11 cellular contexts compared by ENCODE assay signal in the genomic region with DNA sequence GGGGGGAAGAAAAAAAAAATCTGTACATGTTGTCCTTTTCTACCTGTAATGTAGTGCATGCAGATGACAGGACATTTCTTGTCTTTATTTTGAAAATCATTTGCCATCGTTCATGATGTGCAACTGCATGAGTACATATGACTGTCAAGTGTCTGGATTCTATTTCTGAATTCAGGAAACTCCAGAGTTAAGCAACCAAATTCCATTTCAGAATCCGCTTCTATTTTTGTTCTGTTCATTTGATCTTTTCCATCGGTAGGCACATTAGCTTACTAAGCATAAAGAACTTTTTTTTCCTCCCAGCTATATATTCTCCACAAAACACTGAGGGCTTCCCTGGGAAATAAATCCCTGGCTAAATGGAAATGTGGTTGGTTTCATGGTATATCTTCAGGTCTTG.
DNase-seq lines count a peak whose midpoint lies in the region; ATAC-seq lines count a peak whose summit lies in the region.
"Had no signal": no experiment of that assay in that cellular context is flagged by ENCODE, and none has a peak within 500 bp of the region (broad histone marks: within the 10 kb centered on the region; RNA-seq: fewer than 3 reads in every experiment).

No MANE protein-coding gene starts in this region.

- H3K36me3 Mint-ChIP-seq in activated T-helper 2 cell treated with anti-CD3 and anti-CD28 coated beads, Interferon-gamma antibody, Interleukin-2, Interleukin-4, amounts not matched to agents 10 μg/mL and 5 μg/mL and 100 μg/mL, durations not matched to agents 14 hours and 24 hours and 36 hours (ENCODE audit: low read depth) = no peaks in the 10 kb centered on the region

- peaks cover 11 to 19% of the 10 kb centered on the region in 2 donors for H3K4me1 ChIP-seq in aorta (ENCODE audit: control insufficient read depth in 1 of 2, insufficient read depth in 2 of 2, low read length in 2 of 2)

- H3K9me3 Mint-ChIP-seq in activated T-helper 2 cell treated with anti-CD3 and anti-CD28 coated beads, Interferon-gamma antibody, Interleukin-2, Interleukin-4, amounts not matched to agents 10 μg/mL and 5 μg/mL and 100 μg/mL, durations not matched to agents 14 hours and 24 hours and 36 hours = no peaks in the 10 kb centered on the region
- H3K9me3 Mint-ChIP-seq: activated B cell treated with CpG ODN at 0.5 μM for 24 hours had no signal

- WGBS in aorta, 2 donors = 3 to 4% methylated on average over 3 of the region's 3 CpGs

- no peaks in the 10 kb centered on the region for H3K4me1 Mint-ChIP-seq in activated T-helper 2 cell treated with anti-CD3 and anti-CD28 coated beads, Interferon-gamma antibody, Interleukin-2, Interleukin-4, amounts not matched to agents 10 μg/mL and 5 μg/mL and 100 μg/mL, durations not matched to agents 14 hours and 24 hours and 36 hours (ENCODE audit: low read depth)
- H3K4me1 Mint-ChIP-seq: activated B cell treated with CpG ODN at 0.5 μM for 24 hours had no signal

- peak; percentile 50 for ATAC-seq in Right ventricle myocardium superior (ENCODE audit: poor library complexity)
- no peak for ATAC-seq in aorta (ENCODE audit: low FRiP score)

- DNase-seq in Right ventricle myocardium superior (no peak), cardiac septum (ENCODE audit: low spot score) (no peak), fibroblast of gingiva (ENCODE audit: low read depth) (peak; percentile 86), myocyte (ENCODE audit: low read depth) (peak; percentile 51), aorta (no peak), NCI-H2029 (lab: John Stamatoyannopoulos, UW) (no peak), NCI-H1092 (lab: John Stamatoyannopoulos, UW) (no peak)
- DNase-seq in activated T-helper 2 cell treated with anti-CD3 and anti-CD28 coated beads, Interferon-gamma antibody, Interleukin-2, Interleukin-4, amounts not matched to agents 10 μg/mL and 5 μg/mL and 100 μg/mL, durations not matched to agents 14 hours and 24 hours and 36 hours (ENCODE audit: low spot score) = no peak
- DNase-seq: activated B cell treated with CpG ODN at 0.5 μM for 24 hours, KBM-7, Peyer's patch had no signal

- no peak overlapping the region for H3K27ac Mint-ChIP-seq in activated T-helper 2 cell treated with anti-CD3 and anti-CD28 coated beads, Interferon-gamma antibody, Interleukin-2, Interleukin-4, amounts not matched to agents 10 μg/mL and 5 μg/mL and 100 μg/mL, durations not matched to agents 14 hours and 24 hours and 36 hours
- H3K27ac Mint-ChIP-seq: activated B cell treated with CpG ODN at 0.5 μM for 24 hours had no signal

- no peak overlapping the region for H3K4me3 Mint-ChIP-seq in activated T-helper 2 cell treated with anti-CD3 and anti-CD28 coated beads, Interferon-gamma antibody, Interleukin-2, Interleukin-4, amounts not matched to agents 10 μg/mL and 5 μg/mL and 100 μg/mL, durations not matched to agents 14 hours and 24 hours and 36 hours (ENCODE audit: low read depth)
- H3K4me3 Mint-ChIP-seq: activated B cell treated with CpG ODN at 0.5 μM for 24 hours had no signal

- H3K4me3 ChIP-seq in aorta (ENCODE audit: low read length in 2 of 2) = no peak overlapping the region
- H3K4me3 ChIP-seq: Peyer's patch had no signal

- no peaks in the 10 kb centered on the region for H3K27me3 Mint-ChIP-seq in activated T-helper 2 cell treated with anti-CD3 and anti-CD28 coated beads, Interferon-gamma antibody, Interleukin-2, Interleukin-4, amounts not matched to agents 10 μg/mL and 5 μg/mL and 100 μg/mL, durations not matched to agents 14 hours and 24 hours and 36 hours (ENCODE audit: low read depth)
- H3K27me3 Mint-ChIP-seq: activated B cell treated with CpG ODN at 0.5 μM for 24 hours had no signal

- no peaks in the 10 kb centered on the region for H3K36me3 ChIP-seq in aorta (ENCODE audit: control insufficient read depth in 1 of 2, insufficient read depth in 2 of 2, low read length in 1 of 2)
- H3K36me3 ChIP-seq: Peyer's patch had no signal

- intact Hi-C loops in Right ventricle myocardium superior (cut with DNase I) = no loop called here
- intact Hi-C loops in cardiac septum (cut with DNase I) = loop anchor here (5.0 to 10.0 kb wide), 3 partner anchors 230 to 365 kb away; partner anchors contain the start of gene PTPRG
- intact Hi-C loops in aorta (cut with DNase I) = loop anchor here (5.0 to 10.0 kb wide), 2 partner anchors 52 to 365 kb away; partner anchors contain the start of gene PTPRG (in 2 of the 2)
- intact Hi-C loops in activated T-helper 2 cell treated with anti-CD3 and anti-CD28 coated beads, Interferon-gamma antibody, Interleukin-2, Interleukin-4, amounts not matched to agents 10 μg/mL and 5 μg/mL and 100 μg/mL, durations not matched to agents 14 hours and 24 hours and 36 hours (cut with micrococcal nuclease) = no loop called here

- H3K9me3 ChIP-seq in aorta (ENCODE audit: control insufficient read depth, low read length) = no peaks in the 10 kb centered on the region
- H3K9me3 ChIP-seq: Peyer's patch had no signal

- H3K27ac ChIP-seq in aorta (ENCODE audit: low read depth in 1 of 2, low read length in 2 of 2) = peak overlapping the region; percentile 33 to 88

- H3K27me3 ChIP-seq in aorta (ENCODE audit: control insufficient read depth in 1 of 2, insufficient read depth in 2 of 2, low read length in 1 of 2) = no peaks in the 10 kb centered on the region
- H3K27me3 ChIP-seq: Peyer's patch had no signal

Comparison
In these comparisons a context has a peak if more than half of its experiments do, and no peak if none do; other contexts are left out.
1. intact Hi-C loops: an anchor here in cardiac septum (5.0 to 10.0 kb wide) and aorta (5.0 to 10.0 kb wide); none called in Right ventricle myocardium superior and activated T-helper 2 cell treated with anti-CD3 and anti-CD28 coated beads, Interferon-gamma antibody, Interleukin-2, Interleukin-4, amounts not matched to agents 10 μg/mL and 5 μg/mL and 100 μg/mL, durations not matched to agents 14 hours and 24 hours and 36 hours.
2. DNase-seq: peak in fibroblast of gingiva (single experiment) and myocyte (single experiment); none in Right ventricle myocardium superior (single experiment), cardiac septum (single experiment), aorta (0 of 2), activated T-helper 2 cell treated with anti-CD3 and anti-CD28 coated beads, Interferon-gamma antibody, Interleukin-2, Interleukin-4, amounts not matched to agents 10 μg/mL and 5 μg/mL and 100 μg/mL, durations not matched to agents 14 hours and 24 hours and 36 hours (single experiment), NCI-H2029 (single experiment) and NCI-H1092 (single experiment).